Comparison of ENCODE assay signal across 10 cellular contexts in genomic region chr3:12004741-12005513, GRCh38. TPM values are rescaled to one million over a fixed set of nuclear protein-coding genes. Genes with fewer than 3 reads are reported as not detected.
A peak's percentile ranks its signal among the peaks of the same experiment; 100 is the strongest.
DNase-seq lines count a peak whose midpoint lies in the region; ATAC-seq and TF ChIP-seq lines count a peak whose summit lies in the region.
"Had no signal": no experiment of that assay in that cellular context is flagged by ENCODE, and none has a peak within 500 bp of the region (broad histone marks: within the 10 kb centered on the region; RNA-seq: fewer than 3 reads in every experiment).

No MANE protein-coding gene starts in this region.

- 5 to 20% (median 7%) methylated on average over 14 to 57 of the region's 57 CpGs for WGBS in stomach, 5 donors

- peak overlapping the region; percentile 56 for H3K4me3 ChIP-seq in iPS-18c (ENCODE audit: insufficient read depth, low read depth, low read length)
- peak overlapping the region; percentile 41 to 58 (median 52) for H3K4me3 ChIP-seq in stomach

- no peaks in the 10 kb centered on the region for H3K9me3 ChIP-seq in iPS-18c (ENCODE audit: control insufficient read depth, insufficient read depth, low read length)
- no peaks in the 10 kb centered on the region for H3K9me3 ChIP-seq in stomach
- H3K9me3 ChIP-seq: gastrocnemius medialis had no signal

- no peak for ATAC-seq in GM19463 (IDR thresholded peaks at IDR 0.05; ENCODE audit: unreplicated experiment)

- no peak for TF ChIP-seq POLR2A in stomach (IDR thresholded peaks at IDR 0.05)

- TF ChIP-seq EP300 in stomach (IDR thresholded peaks at IDR 0.05): no peak

- TF ChIP-seq CTCF in stomach (IDR thresholded peaks at IDR 0.05): no peak

- H3K27me3 ChIP-seq in stomach: peaks cover 4 to 86% (median 30%) of the 10 kb centered on the region in 3 donors

- H3K27ac ChIP-seq in stomach: no peak overlapping the region
- H3K27ac ChIP-seq: gastrocnemius medialis had no signal

- no peaks in the 10 kb centered on the region for H3K36me3 ChIP-seq in stomach
- H3K36me3 ChIP-seq: gastrocnemius medialis had no signal

- peak; percentile 56 for DNase-seq in activated CD8-positive, alpha-beta memory T cell treated with anti-CD3 and anti-CD28 coated beads for 24 hours
- no peak for DNase-seq in activated CD8-positive, alpha-beta memory T cell treated with anti-CD3 and anti-CD28 coated beads, Interleukin-2, amount 50 U/mL, for 4 hours
- DNase-seq in SK-N-DZ (ENCODE audit: low spot score) (peak; percentile 51), stomach (no peak), globus pallidus (ENCODE audit: low spot score) (no peak), NCI-H2029 treated with DMSO at 0.1 percent for 48 hours (lab: John Stamatoyannopoulos, UW) (no peak)
- DNase-seq: gastrocnemius medialis, NCI-H1048 had no signal

- intact Hi-C loops in stomach (cut with DNase I; ENCODE audit: low total_unique reads): no loop called here

- peaks cover 0 to 14% (median 11%) of the 10 kb centered on the region in 4 donors for H3K4me1 ChIP-seq in stomach
- H3K4me1 ChIP-seq: gastrocnemius medialis had no signal

RNA-seq across cellular contexts. Expression of gene SYN2, which starts 0.7 kb away (rescaled TPM):
- 16.0 and 18.5 TPM in 2 replicates for polyA plus RNA-seq in SK-N-DZ (2014; cell fraction: cytosol; rRNA removed)
- polyA plus RNA-seq in SK-N-DZ (2014; cell fraction: nucleus; rRNA removed): 29.7 and 45.9 TPM in 2 replicates
- 1 to 10 TPM in 3 of 5 donors, not detected in 2; 2.9 to 7.0 (median 3.8) TPM for total RNA-seq in stomach
- 1 to 10 TPM; 1.2 to 4.1 (median 1.4) TPM for polyA plus RNA-seq in stomach

Comparison
In these comparisons a context has a peak if more than half of its experiments do, and no peak if none do; other contexts are left out.
1. DNase-seq: peak in activated CD8-positive, alpha-beta memory T cell treated with anti-CD3 and anti-CD28 coated beads for 24 hours (single experiment) and SK-N-DZ (single experiment); none in activated CD8-positive, alpha-beta memory T cell treated with anti-CD3 and anti-CD28 coated beads, Interleukin-2, amount 50 U/mL, for 4 hours (single experiment), stomach (single experiment), globus pallidus (single experiment) and NCI-H2029 treated with DMSO at 0.1 percent for 48 hours (single experiment).